In genomic region chr7:70006411-70006920, GRCh38 we compare ENCODE assay signal across 1 cellular context.
TF ChIP-seq lines count a peak whose summit lies in the region.

No MANE protein-coding gene starts in this region.

TF ChIP-seq in GM12878, 131 proteins besides CTCF, POLR2A, EP300 and RAD21:
- TF ChIP-seq MEF2A (IDR thresholded peaks at IDR 0.05; ENCODE audit: insufficient read depth, low read depth, low read length) (peak; percentile 57; the same call in 1 of the 2 replicates), NKRF (conservative IDR thresholded peaks at IDR 0.05) (no peak), NFIC (IDR thresholded peaks at IDR 0.05; ENCODE audit: low read depth, low read length) (0 out of 2 replicates have a peak, but pooled peaks have one; percentile 19), ZNF622 (IDR thresholded peaks at IDR 0.05) (no peak), E4F1 (IDR thresholded peaks at IDR 0.05; ENCODE audit: borderline replicate concordance, partially characterized antibody) (no peak), ZNF24 (IDR thresholded peaks at IDR 0.05) (no peak), USF1 (IDR thresholded peaks at IDR 0.05; ENCODE audit: borderline replicate concordance, extremely low read length, insufficient read depth, low read depth, low read length) (no peak), RUNX3 (IDR thresholded peaks at IDR 0.05; ENCODE audit: low read length) (peak; percentile 24), TARDBP (IDR thresholded peaks at IDR 0.05; ENCODE audit: borderline replicate concordance) (no peak), TBL1XR1 (IDR thresholded peaks at IDR 0.05; ENCODE audit: low read depth, low read length) (no peak), MEF2B (IDR thresholded peaks at IDR 0.05; ENCODE audit: partially characterized antibody, poor library complexity, severe bottlenecking) (peak; percentile 75), KAT2A (conservative IDR thresholded peaks at IDR 0.05; ENCODE audit: control insufficient read depth, low read depth, low read length) (no peak), PML (IDR thresholded peaks at IDR 0.05; ENCODE audit: low read length) (no peak), RELA (IDR thresholded peaks at IDR 0.05; ENCODE audit: borderline replicate concordance, partially characterized antibody) (no peak), EED (IDR thresholded peaks at IDR 0.05; ENCODE audit: low read depth) (peak; percentile 71), GABPA (IDR thresholded peaks at IDR 0.05; ENCODE audit: low read depth) (no peak), IRF3 (IDR thresholded peaks at IDR 0.05) (no peak), IKZF2 (IDR thresholded peaks at IDR 0.05) (peak in 1 of 2 experiments; percentile 28; a peak in 2 of 4 replicates)
TF ChIP-seq in GM12878: peak in this region for 6.
